Comparison of ENCODE assay signal across 10 cellular contexts in the genomic region with DNA sequence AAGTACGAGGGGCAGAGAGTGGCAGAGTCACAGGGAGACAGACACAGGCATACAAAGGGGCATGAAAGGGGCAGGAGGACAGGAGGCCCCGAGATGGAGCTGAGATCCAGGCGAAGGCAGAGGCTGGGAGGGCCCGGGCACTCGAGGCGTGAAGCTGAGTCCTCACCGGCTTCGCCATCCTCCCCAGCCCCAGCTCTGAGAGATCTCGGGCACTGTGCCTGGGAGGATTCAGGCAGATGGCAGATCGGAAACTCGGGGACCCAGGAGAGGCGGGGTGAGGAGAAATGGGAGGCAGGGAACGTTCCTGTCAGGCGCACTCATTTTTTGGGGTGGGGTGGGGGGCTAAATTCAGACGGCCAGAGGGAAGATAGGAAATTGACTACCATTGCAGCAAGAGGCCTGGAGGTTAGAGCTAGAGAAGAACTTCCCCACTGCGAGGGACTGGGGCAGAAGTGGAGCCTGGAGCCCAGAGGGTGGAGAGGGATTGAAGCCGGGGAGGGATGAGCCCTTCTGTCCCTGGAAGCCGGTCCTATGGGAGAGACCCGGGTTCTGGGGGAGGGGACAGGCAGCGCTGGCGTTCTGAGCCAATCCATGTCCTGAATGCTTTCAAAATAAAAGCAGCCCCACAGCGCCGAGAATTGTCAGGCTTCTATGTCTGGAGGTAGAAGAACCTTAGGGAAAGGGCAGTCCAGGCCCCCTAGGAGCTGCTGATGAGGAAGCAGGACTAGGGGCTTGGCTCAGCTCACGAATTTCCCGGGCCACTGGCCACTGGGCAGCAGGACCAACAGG. TPM values are rescaled to one million over a fixed set of nuclear protein-coding genes. Genes with fewer than 3 reads are reported as not detected.
DNase-seq lines count a peak whose midpoint lies in the region; ATAC-seq and TF ChIP-seq lines count a peak whose summit lies in the region.
"Had no signal": no experiment of that assay in that cellular context is flagged by ENCODE, and none has a peak within 500 bp of the region (broad histone marks: within the 10 kb centered on the region; RNA-seq: fewer than 3 reads in every experiment).

No MANE protein-coding gene starts in this region.

- peaks cover 42% of the 10 kb centered on the region for H3K27me3 Mint-ChIP-seq in T-helper 1 cell treated with Interleukin-12 subunit alpha and Interleukin-12 subunit beta and Interleukin-4 antibody, amounts not matched to agents 30 μg/mL and 1 μg/mL, for 36 hours (ENCODE audit: low read depth)
- peaks cover 20% of the 10 kb centered on the region for H3K27me3 Mint-ChIP-seq in glutamatergic neuron (ENCODE audit: unreplicated experiment)
- peaks cover 70 to 82% of the 10 kb centered on the region in 2 donors for H3K27me3 Mint-ChIP-seq in stimulated activated naive B cell treated with anti-CD40 and anti-IgM and Interleukin-4, amounts not matched to agents 10 μg/mL and 1 μg/mL and 100 μg/mL, for 72 hours

- in situ Hi-C loops in Panc1 (cut with HindIII; ENCODE audit: low pct_unique_long_range_greater_than_20kb, low sequenced_read_pairs), result no loop called here

- no peaks in the 10 kb centered on the region for H3K4me1 ChIP-seq in Panc1 (ENCODE audit: control insufficient read depth, insufficient read depth, low read length)

- H3K36me3 Mint-ChIP-seq in T-helper 1 cell treated with Interleukin-12 subunit alpha and Interleukin-12 subunit beta and Interleukin-4 antibody, amounts not matched to agents 30 μg/mL and 1 μg/mL, for 36 hours (ENCODE audit: low read depth), result no peaks in the 10 kb centered on the region
- H3K36me3 Mint-ChIP-seq in glutamatergic neuron (ENCODE audit: unreplicated experiment), result peaks cover 5% of the 10 kb centered on the region
- no peaks in the 10 kb centered on the region for H3K36me3 Mint-ChIP-seq in stimulated activated naive B cell treated with anti-CD40 and anti-IgM and Interleukin-4, amounts not matched to agents 10 μg/mL and 1 μg/mL and 100 μg/mL, for 72 hours

- ATAC-seq in Panc1 (peak; percentile 47), GM21619 (IDR thresholded peaks at IDR 0.05; ENCODE audit: unreplicated experiment) (no peak), HG03280 (IDR thresholded peaks at IDR 0.05; ENCODE audit: unreplicated experiment) (no peak)
- no peak for ATAC-seq in stimulated activated naive B cell treated with anti-CD40 and anti-IgM and Interleukin-4, amounts not matched to agents 10 μg/mL and 1 μg/mL and 100 μg/mL, for 72 hours (replicated peaks)

- no peaks in the 10 kb centered on the region for H3K36me3 ChIP-seq in Panc1 (ENCODE audit: control insufficient read depth, insufficient read depth, low read length)
- H3K36me3 ChIP-seq: SJSA1 had no signal

- no TSS peak for BruUV-seq in Panc1 (replicated peaks; lab: Mats Ljungman, UMichigan)

- no peak overlapping the region for H3K27ac ChIP-seq in Panc1 (ENCODE audit: low read length)
- H3K27ac ChIP-seq: SJSA1 had no signal

- no peaks in the 10 kb centered on the region for H3K27me3 ChIP-seq in Panc1 (ENCODE audit: control insufficient read depth, insufficient read depth, low read length)

- TF ChIP-seq CTCF in Panc1 (IDR thresholded peaks at IDR 0.05) (no peak), glutamatergic neuron (IDR thresholded peaks at IDR 0.05; ENCODE audit: partially characterized antibody, unreplicated experiment) (no peak)

- no peak for DNase-seq in T-helper 1 cell
- no peak for DNase-seq in Panc1 (ENCODE audit: low read depth, low spot score)
- peak; percentile 61 for DNase-seq in glutamatergic neuron
- no peak for DNase-seq in stimulated activated naive B cell treated with anti-CD40 and anti-IgM and Interleukin-4, amounts not matched to agents 10 μg/mL and 1 μg/mL and 100 μg/mL, for 72 hours
- no peak for DNase-seq in GF-D8 (lab: John Stamatoyannopoulos, UW)

- H3K9me3 ChIP-seq in Panc1 (ENCODE audit: control insufficient read depth, insufficient read depth, low read depth, low read length), result no peaks in the 10 kb centered on the region
- H3K9me3 ChIP-seq: SJSA1 had no signal

- H3K27ac Mint-ChIP-seq in T-helper 1 cell treated with Interleukin-12 subunit alpha and Interleukin-12 subunit beta and Interleukin-4 antibody, amounts not matched to agents 30 μg/mL and 1 μg/mL, for 36 hours, result no peak overlapping the region
- H3K27ac Mint-ChIP-seq in glutamatergic neuron (ENCODE audit: unreplicated experiment), result peak overlapping the region; percentile 17
- H3K27ac Mint-ChIP-seq in stimulated activated naive B cell treated with anti-CD40 and anti-IgM and Interleukin-4, amounts not matched to agents 10 μg/mL and 1 μg/mL and 100 μg/mL, for 72 hours, result no peak overlapping the region
- H3K27ac Mint-ChIP-seq: dendritic cell treated with granulocyte-macrophage colony-stimulating factor and Interleukin-4, amounts not matched to agents 40 ng/mL and 50 ng/mL, for 4 days had no signal

- intact Hi-C loops in Panc1 (cut with micrococcal nuclease; ENCODE audit: unreplicated experiment), result no loop called here

- POLR2A ChIA-PET in Panc1 (lab: Charles Lee), result no interaction called here

- H3K4me3 Mint-ChIP-seq in T-helper 1 cell treated with Interleukin-12 subunit alpha and Interleukin-12 subunit beta and Interleukin-4 antibody, amounts not matched to agents 30 μg/mL and 1 μg/mL, for 36 hours, result peak overlapping the region; percentile 50
- H3K4me3 Mint-ChIP-seq in glutamatergic neuron (ENCODE audit: unreplicated experiment), result peak overlapping the region; percentile 71
- H3K4me3 Mint-ChIP-seq in stimulated activated naive B cell treated with anti-CD40 and anti-IgM and Interleukin-4, amounts not matched to agents 10 μg/mL and 1 μg/mL and 100 μg/mL, for 72 hours, result peak overlapping the region; percentile 78 to 97

- no peaks in the 10 kb centered on the region for H3K9me3 Mint-ChIP-seq in T-helper 1 cell treated with Interleukin-12 subunit alpha and Interleukin-12 subunit beta and Interleukin-4 antibody, amounts not matched to agents 30 μg/mL and 1 μg/mL, for 36 hours
- H3K9me3 Mint-ChIP-seq in glutamatergic neuron (ENCODE audit: unreplicated experiment), result peaks cover 8% of the 10 kb centered on the region
- no peaks in the 10 kb centered on the region for H3K9me3 Mint-ChIP-seq in stimulated activated naive B cell treated with anti-CD40 and anti-IgM and Interleukin-4, amounts not matched to agents 10 μg/mL and 1 μg/mL and 100 μg/mL, for 72 hours
- H3K9me3 Mint-ChIP-seq: dendritic cell treated with granulocyte-macrophage colony-stimulating factor and Interleukin-4, amounts not matched to agents 40 ng/mL and 50 ng/mL, for 4 days had no signal

- CTCF ChIA-PET in Panc1 (lab: Charles Lee), result interaction anchor here (0.6 to 1.3 kb wide), 9 partner anchors 8 to 717 kb away, joined by 3 to 14 read pairs (median 8); partner anchors contain the start of gene JOSD2

- peak overlapping the region; percentile 49 to 62; a peak in 3 of 4 replicates for H3K4me3 ChIP-seq in Panc1 (ENCODE audit: low read depth in 2 of 2, low read length in 2 of 2)
- H3K4me3 ChIP-seq: SJSA1 had no signal

- peaks cover 7% of the 10 kb centered on the region for H3K4me1 Mint-ChIP-seq in T-helper 1 cell treated with Interleukin-12 subunit alpha and Interleukin-12 subunit beta and Interleukin-4 antibody, amounts not matched to agents 30 μg/mL and 1 μg/mL, for 36 hours (ENCODE audit: low read depth)
- H3K4me1 Mint-ChIP-seq in glutamatergic neuron (ENCODE audit: low read depth, unreplicated experiment), result peaks cover 9% of the 10 kb centered on the region
- H3K4me1 Mint-ChIP-seq in stimulated activated naive B cell treated with anti-CD40 and anti-IgM and Interleukin-4, amounts not matched to agents 10 μg/mL and 1 μg/mL and 100 μg/mL, for 72 hours, result peaks cover 15% of the 10 kb centered on the region in 2 donors

RNA-seq across cellular contexts. Expression of gene LRRC4B, which starts 12.6 kb away (rescaled TPM):
- total RNA-seq in Panc1 (2021; ENCODE audit: unreplicated experiment) (0.57 TPM), glutamatergic neuron (ENCODE audit: unreplicated experiment) (28.5 TPM)
- 0.96 TPM for polyA plus RNA-seq in Panc1 (2012; ENCODE audit: insufficient read length)
- total RNA-seq: SJSA1 had no signal

RNA-seq across cellular contexts. Expression of gene ASPDH, which starts 41.9 kb away (rescaled TPM):
- total RNA-seq in Panc1 (2021; ENCODE audit: unreplicated experiment) (not detected), glutamatergic neuron (ENCODE audit: unreplicated experiment) (not detected)
- polyA plus RNA-seq in Panc1 (2012; ENCODE audit: insufficient read length), result 0.80 TPM
- total RNA-seq: SJSA1 had no signal

RNA-seq across cellular contexts. Expression of gene JOSD2, which starts 44.6 kb away (rescaled TPM):
- 51.8 TPM for total RNA-seq in Panc1 (2021; ENCODE audit: unreplicated experiment)
- polyA plus RNA-seq in Panc1 (2012; ENCODE audit: insufficient read length), result 96.9 TPM
- 19.1 TPM for total RNA-seq in glutamatergic neuron (ENCODE audit: unreplicated experiment)

Comparison
In these comparisons a context has a peak if more than half of its experiments do, and no peak if none do; other contexts are left out.
1. RNA of gene LRRC4B, which starts 12.6 kb away (total RNA-seq): 28.5 TPM in glutamatergic neuron (single experiment); 0.57 TPM in Panc1 (single experiment); every median in the first group is over 10 times any median in the second.
2. Peak in every context shown above with its lines, with median percentiles within 50 percentile points of each other: H3K4me3 Mint-ChIP-seq.